Comparison of ENCODE assay signal across 18 cellular contexts in the genomic region with DNA sequence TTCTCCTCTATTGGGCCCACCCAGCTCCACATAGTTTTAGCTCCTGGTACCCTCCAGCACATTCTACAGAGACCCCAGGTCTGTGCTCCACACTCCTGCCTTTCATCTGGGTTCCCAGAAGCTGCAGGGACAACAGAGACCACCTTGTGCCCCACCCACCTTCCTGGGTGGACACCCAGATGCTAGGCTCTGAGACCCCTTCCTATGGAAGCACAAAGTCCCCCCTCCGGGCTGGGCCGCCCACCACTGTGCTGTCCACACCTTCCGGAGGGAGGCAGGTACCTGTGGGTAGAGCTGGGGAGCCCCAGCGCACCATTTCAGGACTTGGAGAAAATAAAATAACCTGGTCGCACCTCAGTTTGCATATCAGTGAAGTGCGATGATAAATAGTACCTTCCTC.
DNase-seq lines count a peak whose midpoint lies in the region; ATAC-seq, FAIRE-seq and TF ChIP-seq lines count a peak whose summit lies in the region.
"Had no signal": no experiment of that assay in that cellular context is flagged by ENCODE, and none has a peak within 500 bp of the region (broad histone marks: within the 10 kb centered on the region; RNA-seq: fewer than 3 reads in every experiment).

No MANE protein-coding gene starts in this region.

- H3K36me3 ChIP-seq in H1 (ENCODE audit: control insufficient read depth in 2 of 4, insufficient read depth in 4 of 4, low read length in 3 of 4) (no peaks in the 10 kb centered on the region), neuronal stem cell (replicated peaks in 1 of 2; ENCODE audit: control insufficient read depth in 2 of 2, insufficient read depth in 2 of 2, low read length in 2 of 2) (no peaks in the 10 kb centered on the region)

- H3K4me3 ChIP-seq in H1 (ENCODE audit: extremely low read depth in 1 of 4, insufficient read depth in 2 of 4, low read depth in 3 of 4, low read length in 4 of 4) (no peak overlapping the region; a peak in 1 of 8 replicates), neuronal stem cell (ENCODE audit: low read length in 2 of 2) (no peak overlapping the region)

- H3K27me3 ChIP-seq in H1 (replicated peaks in 1 of 4; ENCODE audit: control insufficient read depth in 3 of 4, extremely low read depth in 1 of 4, insufficient read depth in 3 of 4, low read length in 3 of 4) (peaks cover 45 to 74% (median 66%) of the 10 kb centered on the region in 4 experiments), neuronal stem cell (ENCODE audit: control insufficient read depth in 3 of 3, insufficient read depth in 3 of 3, low read depth in 1 of 3, low read length in 3 of 3) (peaks cover 38 to 87% (median 61%) of the 10 kb centered on the region in 3 experiments)

- no peak overlapping the region for H3K27ac ChIP-seq in H1 (ENCODE audit: low read depth, low read length)
- H3K27ac ChIP-seq in neuronal stem cell (replicated peaks; ENCODE audit: low read length): no peak overlapping the region
- H3K27ac ChIP-seq: 22Rv1 had no signal

- no peak for FAIRE-seq in H1 (lab: Jason Lieb, UNC)
- FAIRE-seq: D721Med, GM12892, H54 had no signal

- H3K27ac Mint-ChIP-seq in activated CD8-positive, alpha-beta memory T cell treated with anti-CD3 and anti-CD28 coated beads, Interleukin-2, amount 10 ng/mL, durations not matched to agents 7 days and 5 days: no peak overlapping the region
- H3K27ac Mint-ChIP-seq: CD8-positive, alpha-beta T cell; IgD-negative memory B cell had no signal

- H3K23me2 ChIP-seq in H1 (ENCODE audit: low read depth, low read length): peaks cover 12% of the 10 kb centered on the region; the same call in 1 of the 2 replicates

- TF ChIP-seq EP300 in H1 (IDR thresholded peaks at IDR 0.05; ENCODE audit: borderline replicate concordance in 1 of 2, low read depth in 2 of 2, low read length in 2 of 2): no peak

- no peak overlapping the region for H3K4ac ChIP-seq in H1 (replicated peaks; ENCODE audit: insufficient read length, low read depth, low read length)
- no peak overlapping the region for H3K4ac ChIP-seq in neuronal stem cell (ENCODE audit: low read length)

- H2BK5ac ChIP-seq in H1 (ENCODE audit: low read depth, low read length): no peak overlapping the region
- H2BK5ac ChIP-seq in neuronal stem cell (ENCODE audit: low read length): no peak overlapping the region

- H3K4me1 ChIP-seq in H1 (replicated peaks in 1 of 4; ENCODE audit: control insufficient read depth in 3 of 4, insufficient read depth in 4 of 4, low read length in 3 of 4) (peaks cover 6 to 32% (median 19%) of the 10 kb centered on the region in 4 experiments), neuronal stem cell (ENCODE audit: control insufficient read depth in 2 of 2, insufficient read depth in 1 of 2, low read depth in 1 of 2, low read length in 2 of 2) (no peaks in the 10 kb centered on the region)

- no peak for TF ChIP-seq RAD21 in H1 (IDR thresholded peaks at IDR 0.05 in 1 of 2, conservative IDR thresholded peaks at IDR 0.05 in 1 of 2; ENCODE audit: low read depth in 2 of 2, low read length in 2 of 2)

- H2BK120ac ChIP-seq in H1 (replicated peaks; ENCODE audit: low read depth, low read length) (no peak overlapping the region), neuronal stem cell (ENCODE audit: low read depth, low read length) (no peak overlapping the region)

- peaks cover 57% of the 10 kb centered on the region for H3K27me3 Mint-ChIP-seq in activated CD8-positive, alpha-beta memory T cell treated with anti-CD3 and anti-CD28 coated beads, Interleukin-2, amount 10 ng/mL, durations not matched to agents 7 days and 5 days

- ATAC-seq in activated CD8-positive, alpha-beta memory T cell treated with anti-CD3 and anti-CD28 coated beads, Interleukin-2, amount 10 ng/mL, durations not matched to agents 7 days and 5 days: no peak
- ATAC-seq in HG02938 (IDR thresholded peaks at IDR 0.05; ENCODE audit: unreplicated experiment): no peak
- ATAC-seq: CD8-positive, alpha-beta T cell had no signal

- no peak overlapping the region for H2AK5ac ChIP-seq in H1 (ENCODE audit: low read depth, low read length)
- H2AK5ac ChIP-seq in neuronal stem cell (ENCODE audit: low read depth, low read length): peak overlapping the region; percentile 13

- H2BK15ac ChIP-seq in H1 (ENCODE audit: low read length): no peak overlapping the region
- H2BK15ac ChIP-seq in neuronal stem cell (ENCODE audit: low read length): no peak overlapping the region

- H3K4me3 Mint-ChIP-seq in activated CD8-positive, alpha-beta memory T cell treated with anti-CD3 and anti-CD28 coated beads, Interleukin-2, amount 10 ng/mL, durations not matched to agents 7 days and 5 days: no peak overlapping the region
- H3K4me3 Mint-ChIP-seq: CD8-positive, alpha-beta T cell; IgD-negative memory B cell had no signal

- no peaks in the 10 kb centered on the region for H3K9me3 Mint-ChIP-seq in activated CD8-positive, alpha-beta memory T cell treated with anti-CD3 and anti-CD28 coated beads, Interleukin-2, amount 10 ng/mL, durations not matched to agents 7 days and 5 days (ENCODE audit: low read depth)
- H3K9me3 Mint-ChIP-seq: CD8-positive, alpha-beta T cell; IgD-negative memory B cell had no signal

- no peak overlapping the region for H2BK12ac ChIP-seq in H1 (ENCODE audit: low read depth, low read length)
- no peak overlapping the region for H2BK12ac ChIP-seq in neuronal stem cell (ENCODE audit: low read length)

- H3K23ac ChIP-seq in H1 (ENCODE audit: insufficient read length) (no peak overlapping the region), neuronal stem cell (ENCODE audit: low read depth, low read length, poor library complexity) (no peak overlapping the region)

- POLR2A ChIA-PET in H1 (lab: Charles Lee; ENCODE audit: partially characterized antibody): interaction anchor here (1.2 to 2.7 kb wide), 2 partner anchors 8 to 231 kb away, joined by 3 to 9 read pairs; no protein-coding TSS in a partner anchor

- CTCF ChIA-PET in activated CD8-positive, alpha-beta memory T cell treated with anti-CD3 and anti-CD28 coated beads, Interleukin-2, amount 10 ng/mL, durations not matched to agents 7 days and 5 days (lab: Charles Lee): no interaction called here
- CTCF ChIA-PET in H1 (lab: Charles Lee; ENCODE audit: partially characterized antibody): interaction anchor here (0.8 to 2.9 kb wide), 7 partner anchors 14 to 285 kb away, joined by 3 to 15 read pairs (median 4); no protein-coding TSS in a partner anchor

- no peak overlapping the region for H3K9ac ChIP-seq in H1 (replicated peaks in 1 of 4; ENCODE audit: extremely low read depth in 1 of 4, low read depth in 3 of 4, low read length in 3 of 4)
- H3K9ac ChIP-seq in neuronal stem cell (ENCODE audit: low read depth, low read length, poor library complexity): no peak overlapping the region

- H4K91ac ChIP-seq in H1 (replicated peaks; ENCODE audit: insufficient read length, low read length) (no peak overlapping the region), neuronal stem cell (ENCODE audit: low read depth, low read length, poor library complexity) (no peak overlapping the region)

- no peak for TF ChIP-seq CTCF in H1 (IDR thresholded peaks at IDR 0.05; ENCODE audit: control extremely low read depth in 1 of 3, insufficient read depth in 1 of 3, low read depth in 1 of 3, low read length in 3 of 3)

- H3K18ac ChIP-seq in H1 (ENCODE audit: extremely low read depth, low read length) (no peak overlapping the region), neuronal stem cell (ENCODE audit: low read length) (no peak overlapping the region)

- no peaks in the 10 kb centered on the region for H3K36me3 Mint-ChIP-seq in activated CD8-positive, alpha-beta memory T cell treated with anti-CD3 and anti-CD28 coated beads, Interleukin-2, amount 10 ng/mL, durations not matched to agents 7 days and 5 days
- H3K36me3 Mint-ChIP-seq: CD14-positive monocyte; CD8-positive, alpha-beta T cell had no signal

- H3K9me3 ChIP-seq in H1 (ENCODE audit: insufficient read depth in 2 of 2, low read depth in 1 of 2, low read length in 1 of 2) (no peaks in the 10 kb centered on the region), neuronal stem cell (replicated peaks in 1 of 2; ENCODE audit: control insufficient read depth in 2 of 2, insufficient read depth in 1 of 2, low read depth in 1 of 2, low read length in 2 of 2) (peaks cover 0 to 2% of the 10 kb centered on the region in 2 donors)

- no peaks in the 10 kb centered on the region for H3K4me1 Mint-ChIP-seq in activated CD8-positive, alpha-beta memory T cell treated with anti-CD3 and anti-CD28 coated beads, Interleukin-2, amount 10 ng/mL, durations not matched to agents 7 days and 5 days
- H3K4me1 Mint-ChIP-seq: CD14-positive monocyte, IgD-negative memory B cell had no signal

- no peak for TF ChIP-seq POLR2A in H1 (IDR thresholded peaks at IDR 0.05; ENCODE audit: control extremely low read depth in 1 of 2, low read depth in 2 of 2, low read length in 2 of 2)

- H3K79me2 ChIP-seq in H1 (ENCODE audit: control insufficient read depth in 1 of 2, insufficient read depth in 2 of 2, low read length in 2 of 2): no peaks in the 10 kb centered on the region

- H4K20me1 ChIP-seq in H1 (replicated peaks in 1 of 2; ENCODE audit: control insufficient read depth in 1 of 2, insufficient read depth in 2 of 2, low read length in 2 of 2): no peaks in the 10 kb centered on the region

- no peak overlapping the region for H2BK20ac ChIP-seq in H1 (ENCODE audit: low read length)

- H4K5ac ChIP-seq in H1 (ENCODE audit: insufficient read length, low read depth, low read length): no peak overlapping the region

- DNase-seq in activated CD8-positive, alpha-beta memory T cell treated with anti-CD3 and anti-CD28 coated beads, Interleukin-2, amount 10 ng/mL, durations not matched to agents 7 days and 5 days: peak; percentile 8
- no peak for DNase-seq in activated CD8-positive, alpha-beta memory T cell treated with anti-CD3 and anti-CD28 coated beads, Interleukin-2, amount 50 U/mL, for 4 hours
- no peak for DNase-seq in H1 (ENCODE audit: low read depth in 1 of 2, low spot score in 2 of 2)
- no peak for DNase-seq in neuronal stem cell (ENCODE audit: low spot score)
- no peak for DNase-seq in midbrain (lab: John Stamatoyannopoulos, UW)
- DNase-seq in DMS79 (lab: John Stamatoyannopoulos, UW): no peak
- DNase-seq: CD8-positive, alpha-beta T cell; COR-L47; DMS153; DND-41; GDM1 had no signal

- H4K8ac ChIP-seq in H1 (ENCODE audit: extremely low read depth, insufficient read depth, low read length) (no peak overlapping the region), neuronal stem cell (ENCODE audit: low read depth, low read length) (no peak overlapping the region)

- no peak overlapping the region for H2AFZ ChIP-seq in H1 (ENCODE audit: low read length)
- no peak overlapping the region for H2AFZ ChIP-seq in neuronal stem cell (ENCODE audit: low read length)

- no peak overlapping the region for H3K14ac ChIP-seq in H1 (ENCODE audit: insufficient read length)
- H3K14ac ChIP-seq in neuronal stem cell (ENCODE audit: low read length): no peak overlapping the region

- H3K4me2 ChIP-seq in H1 (ENCODE audit: insufficient read depth in 1 of 2, low read depth in 2 of 2, low read length in 2 of 2): peak overlapping the region; percentile 18 to 73; a peak in 1 of 4 replicates
- no peak overlapping the region for H3K4me2 ChIP-seq in neuronal stem cell (ENCODE audit: insufficient read depth, low read length, poor library complexity, severe bottlenecking)

- 50% methylated on average over 6 of the region's 6 CpGs; no CpG with 5 or more reads in 1 of the 2 experiments for WGBS in H1 (ENCODE audit: extremely low coverage in 1 of 2, insufficient coverage in 1 of 2, insufficient read length in 1 of 2, insufficient replicate concordance in 2 of 2, low coverage in 1 of 2, low lambda C conversion rate in 2 of 2, missing lambda C conversion rate in 1 of 2), 2 experiments
- no CpG with 5 or more reads among the region's 6 CpGs for WGBS in neuronal stem cell (ENCODE audit: extremely low coverage in 2 of 2, insufficient read length in 2 of 2, insufficient replicate concordance in 1 of 2), 2 donors

- no peak overlapping the region for H3K56ac ChIP-seq in H1 (replicated peaks; ENCODE audit: insufficient read length, low read depth, low read length)

- H3K79me1 ChIP-seq in H1 (ENCODE audit: low read depth, low read length) (no peaks in the 10 kb centered on the region), neuronal stem cell (ENCODE audit: low read depth, low read length) (no peaks in the 10 kb centered on the region)
